In the genomic region with DNA sequence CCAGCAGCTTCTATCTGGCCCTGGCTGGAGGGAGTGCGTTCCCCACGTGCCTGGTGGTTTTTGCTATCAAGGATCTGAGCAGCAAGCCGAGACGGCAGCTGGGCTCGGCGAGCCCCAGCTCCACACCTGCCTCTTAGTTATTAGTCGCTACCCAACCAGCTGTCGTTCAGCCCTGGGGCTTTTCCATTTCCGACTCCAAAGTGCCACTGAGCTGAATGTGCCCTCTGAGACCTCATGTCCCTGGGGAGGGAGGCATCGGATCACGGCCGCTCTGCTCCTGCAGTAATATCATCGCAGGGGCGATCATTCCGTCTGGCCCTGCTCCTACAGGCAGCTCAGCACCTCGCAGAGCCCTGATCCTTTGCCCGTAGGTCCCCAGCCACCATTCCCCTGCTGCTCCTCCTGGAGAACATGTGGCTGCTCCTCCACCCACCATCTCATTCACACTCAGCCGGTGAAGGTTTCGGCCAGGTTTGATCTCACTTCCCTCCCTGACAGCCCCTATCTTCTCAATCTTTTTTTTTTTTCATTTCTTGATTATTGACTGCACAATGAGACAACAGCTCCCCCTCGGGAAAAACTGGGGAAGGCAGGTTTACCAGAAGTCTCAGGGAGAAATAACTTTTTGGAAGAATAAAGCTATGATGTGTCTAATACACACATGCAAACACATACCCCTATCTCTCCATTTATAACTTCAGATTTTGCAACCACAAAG, we compare ENCODE assay signal across 9 cellular contexts.
A peak's percentile ranks its signal among the peaks of the same experiment; 100 is the strongest.
DNase-seq lines count a peak whose midpoint lies in the region; ATAC-seq and TF ChIP-seq lines count a peak whose summit lies in the region.
"Had no signal": no experiment of that assay in that cellular context is flagged by ENCODE, and none has a peak within 500 bp of the region (broad histone marks: within the 10 kb centered on the region; RNA-seq: fewer than 3 reads in every experiment).

No MANE protein-coding gene starts in this region.

- no peak overlapping the region for H3K27ac ChIP-seq in PC-3 (ENCODE audit: low read length)

- H3F3A ChIP-seq in PC-3 (ENCODE audit: low read length, unreplicated experiment), result no peaks in the 10 kb centered on the region

- H3K4me1 Mint-ChIP-seq in type B pancreatic cell (ENCODE audit: unreplicated experiment), result peaks cover 28% of the 10 kb centered on the region
- peaks cover 3% of the 10 kb centered on the region for H3K4me1 Mint-ChIP-seq in activated naive CD4-positive, alpha-beta T cell treated with anti-CD3 and anti-CD28 coated beads, Interleukin-2, amount 10 ng/mL, durations not matched to agents 7 days and 5 days
- H3K4me1 Mint-ChIP-seq: B cell had no signal

- POLR2A ChIA-PET in PC-3 (lab: Charles Lee; ENCODE audit: unreplicated experiment), result no interaction called here

- peaks cover 6% of the 10 kb centered on the region; the same call in 1 of the 2 replicates for H3K36me3 ChIP-seq in PC-3 (ENCODE audit: low read depth, low read length)

- no peaks in the 10 kb centered on the region for H4K20me1 ChIP-seq in PC-3 (ENCODE audit: low read length)

- H3K4me2 ChIP-seq in PC-3 (ENCODE audit: low read length), result no peak overlapping the region

- no peak overlapping the region for H3K4me3 ChIP-seq in PC-3 (ENCODE audit: low read length)

- H3K9me2 ChIP-seq in PC-3 (replicated peaks; ENCODE audit: low read length), result no peaks in the 10 kb centered on the region

- BruUV-seq in PC-3 (replicated peaks; lab: Mats Ljungman, UMichigan), result no TSS peak

- no peaks in the 10 kb centered on the region for H3K4me1 ChIP-seq in PC-3 (ENCODE audit: insufficient read depth, low read length)

- peak; percentile 59 for TF ChIP-seq CTCF in PC-3 (conservative IDR thresholded peaks at IDR 0.05; ENCODE audit: low read depth, low read length)
- peak; percentile 63 for TF ChIP-seq CTCF in type B pancreatic cell (conservative IDR thresholded peaks at IDR 0.05)

- ATAC-seq in Right ventricle myocardium superior (ENCODE audit: poor library complexity), result peak; percentile 8
- no peak for ATAC-seq in PC-3
- no peak for ATAC-seq in HG03460 (IDR thresholded peaks at IDR 0.05; ENCODE audit: unreplicated experiment)
- no peak for ATAC-seq in GM18907 (IDR thresholded peaks at IDR 0.05; ENCODE audit: unreplicated experiment)

- intact Hi-C loops in Right ventricle myocardium superior (cut with DNase I) (no loop called here), cardiac septum (cut with DNase I) (no loop called here), PC-3 (cut with micrococcal nuclease) (no loop called here)

- no peaks in the 10 kb centered on the region for H3K79me2 ChIP-seq in PC-3 (ENCODE audit: low read length)

- no peak overlapping the region for H2AFZ ChIP-seq in PC-3 (ENCODE audit: low read length)

- no peaks in the 10 kb centered on the region for H3K9me3 Mint-ChIP-seq in type B pancreatic cell
- H3K9me3 Mint-ChIP-seq in activated naive CD4-positive, alpha-beta T cell treated with anti-CD3 and anti-CD28 coated beads, Interleukin-2, amount 10 ng/mL, durations not matched to agents 7 days and 5 days, result peaks cover 14% of the 10 kb centered on the region

- no peak overlapping the region for H3K9ac ChIP-seq in PC-3 (ENCODE audit: low read length)

- H3K36me3 Mint-ChIP-seq in type B pancreatic cell, result peaks cover 51% of the 10 kb centered on the region
- no peaks in the 10 kb centered on the region for H3K36me3 Mint-ChIP-seq in activated naive CD4-positive, alpha-beta T cell treated with anti-CD3 and anti-CD28 coated beads, Interleukin-2, amount 10 ng/mL, durations not matched to agents 7 days and 5 days

- H3K27ac Mint-ChIP-seq in type B pancreatic cell, result no peak overlapping the region
- no peak overlapping the region for H3K27ac Mint-ChIP-seq in activated naive CD4-positive, alpha-beta T cell treated with anti-CD3 and anti-CD28 coated beads, Interleukin-2, amount 10 ng/mL, durations not matched to agents 7 days and 5 days
- H3K27ac Mint-ChIP-seq: B cell had no signal

- H3K9me3 ChIP-seq in PC-3 (ENCODE audit: low read length), result no peaks in the 10 kb centered on the region

- peak overlapping the region; percentile 4 for H3K4me3 Mint-ChIP-seq in type B pancreatic cell
- no peak overlapping the region for H3K4me3 Mint-ChIP-seq in activated naive CD4-positive, alpha-beta T cell treated with anti-CD3 and anti-CD28 coated beads, Interleukin-2, amount 10 ng/mL, durations not matched to agents 7 days and 5 days
- H3K4me3 Mint-ChIP-seq: B cell had no signal

- DNase-seq in Right ventricle myocardium superior (no peak), cardiac septum (ENCODE audit: low spot score) (no peak), PC-3 (peak; percentile 25), glomerular visceral epithelial cell (ENCODE audit: extremely low spot score) (peak; percentile 20), type B pancreatic cell (ENCODE audit: extremely low spot score, unreplicated experiment) (no peak)
- no peak for DNase-seq in activated naive CD4-positive, alpha-beta T cell treated with anti-CD3 and anti-CD28 coated beads, Interleukin-2, amount 10 ng/mL, durations not matched to agents 7 days and 5 days

- CTCF ChIA-PET in PC-3 (lab: Charles Lee), result interaction anchor here (0.6 kb wide), 2 partner anchors 137 to 513 kb away, joined by 3 to 4 read pairs; no protein-coding TSS in a partner anchor
- CTCF ChIA-PET in activated naive CD4-positive, alpha-beta T cell treated with anti-CD3 and anti-CD28 coated beads, Interleukin-2, amount 10 ng/mL, durations not matched to agents 7 days and 5 days (lab: Charles Lee), result interaction anchor here (0.7 to 1.3 kb wide), 3 partner anchors 28 to 114 kb away, joined by 3 read pairs; no protein-coding TSS in a partner anchor

- H3K27me3 ChIP-seq in PC-3 (ENCODE audit: low read length), result no peaks in the 10 kb centered on the region

- H3K27me3 Mint-ChIP-seq in type B pancreatic cell, result no peaks in the 10 kb centered on the region
- peaks cover 16% of the 10 kb centered on the region for H3K27me3 Mint-ChIP-seq in activated naive CD4-positive, alpha-beta T cell treated with anti-CD3 and anti-CD28 coated beads, Interleukin-2, amount 10 ng/mL, durations not matched to agents 7 days and 5 days
- H3K27me3 Mint-ChIP-seq: B cell had no signal

Comparison
In these comparisons a context has a peak if more than half of its experiments do, and no peak if none do; other contexts are left out.
1. DNase-seq: peak in PC-3 (single experiment) and glomerular visceral epithelial cell (single experiment); none in Right ventricle myocardium superior (single experiment), cardiac septum (single experiment), type B pancreatic cell (single experiment) and activated naive CD4-positive, alpha-beta T cell treated with anti-CD3 and anti-CD28 coated beads, Interleukin-2, amount 10 ng/mL, durations not matched to agents 7 days and 5 days (single experiment).